ENCODE assay signal across 2 cellular contexts in genomic region chr4:52914051-52914605, GRCh38.
TF ChIP-seq lines count a peak whose summit lies in the region.

No MANE protein-coding gene starts in this region.

TF ChIP-seq in SK-N-SH treated with all-trans-retinoic acid at 6 μM for 48 hours, 23 proteins besides CTCF, POLR2A, EP300 and RAD21 (continued from another document):
- TF ChIP-seq PATZ1 (CRISPR knock-in tag; IDR thresholded peaks at IDR 0.05; ENCODE audit: borderline replicate concordance), result no peak
- no peak for TF ChIP-seq ZFP30 (CRISPR knock-in tag; IDR thresholded peaks at IDR 0.05)
- no peak for TF ChIP-seq RARB (CRISPR knock-in tag; IDR thresholded peaks at IDR 0.05)
- TF ChIP-seq ZFP3 (CRISPR knock-in tag; IDR thresholded peaks at IDR 0.05), result no peak
- no peak for TF ChIP-seq ZC3H10 (CRISPR knock-in tag; IDR thresholded peaks at IDR 0.05)
- TF ChIP-seq POU6F1 (CRISPR knock-in tag; IDR thresholded peaks at IDR 0.05; ENCODE audit: borderline replicate concordance, low read depth), result no peak
- no peak for TF ChIP-seq TOX (CRISPR knock-in tag; IDR thresholded peaks at IDR 0.05; ENCODE audit: borderline replicate concordance)
- TF ChIP-seq TSHZ2 (CRISPR knock-in tag; IDR thresholded peaks at IDR 0.05), result no peak
- no peak for TF ChIP-seq SNAI2 (CRISPR knock-in tag; IDR thresholded peaks at IDR 0.05)
- TF ChIP-seq GLIS3 (CRISPR knock-in tag; IDR thresholded peaks at IDR 0.05), result no peak
- no peak for TF ChIP-seq TCF4 (CRISPR knock-in tag; IDR thresholded peaks at IDR 0.05; ENCODE audit: borderline replicate concordance)
- no peak for TF ChIP-seq PPARA (CRISPR knock-in tag; IDR thresholded peaks at IDR 0.05; ENCODE audit: borderline replicate concordance)
- TF ChIP-seq CSRNP3 (CRISPR knock-in tag; IDR thresholded peaks at IDR 0.05), result no peak
- no peak for TF ChIP-seq ZNF8 (CRISPR knock-in tag; IDR thresholded peaks at IDR 0.05)
- no peak for TF ChIP-seq ZNF70 (CRISPR knock-in tag; IDR thresholded peaks at IDR 0.05)
- no peak for TF ChIP-seq CSDC2 (CRISPR knock-in tag; IDR thresholded peaks at IDR 0.05)

TF ChIP-seq in SK-N-SH, 30 proteins besides CTCF, POLR2A, EP300 and RAD21 (continued from another document):
- TF ChIP-seq RCOR1 (IDR thresholded peaks at IDR 0.05; ENCODE audit: low read length) (no peak), NRF1 (IDR thresholded peaks at IDR 0.05; ENCODE audit: low read depth, low read length) (no peak), NFIC (IDR thresholded peaks at IDR 0.05; ENCODE audit: borderline replicate concordance) (no peak), FOXM1 (IDR thresholded peaks at IDR 0.05; ENCODE audit: low read depth) (no peak)
